In the genomic region with DNA sequence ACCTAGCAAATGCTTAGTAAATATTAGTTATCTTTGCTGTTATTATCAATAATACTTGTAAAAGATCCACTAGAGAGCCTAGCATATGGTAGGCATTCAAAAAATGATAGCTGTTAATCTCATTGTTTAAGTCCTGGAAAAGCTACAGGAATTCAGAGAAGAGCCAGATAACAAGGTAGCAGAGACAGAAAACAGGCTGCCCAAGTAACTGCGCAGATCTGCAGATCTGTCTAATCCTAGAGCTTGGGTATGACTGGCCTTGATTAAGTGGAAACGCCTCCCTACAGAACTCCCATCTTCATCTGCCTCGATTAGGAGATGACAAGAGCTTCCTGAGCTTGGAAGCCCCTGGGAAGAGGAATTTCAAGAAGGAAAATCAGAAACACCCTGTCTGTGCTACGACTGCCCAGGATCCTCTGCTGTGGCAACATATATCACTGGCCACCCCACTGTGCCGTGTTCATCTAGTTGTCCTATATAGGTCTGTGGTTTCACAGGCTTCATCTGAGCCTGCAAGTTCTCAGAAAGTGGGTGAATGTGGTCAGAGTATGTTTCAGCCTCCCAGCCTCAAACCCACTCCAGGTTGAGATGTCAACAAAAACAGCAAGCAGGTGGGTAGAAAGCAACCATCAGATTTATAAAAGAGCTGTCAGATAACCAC, we compare ENCODE assay signal across 13 cellular contexts.
A peak's percentile ranks its signal among the peaks of the same experiment; 100 is the strongest.
DNase-seq lines count a peak whose midpoint lies in the region; ATAC-seq and TF ChIP-seq lines count a peak whose summit lies in the region.
"Had no signal": no experiment of that assay in that cellular context is flagged by ENCODE, and none has a peak within 500 bp of the region (broad histone marks: within the 10 kb centered on the region; RNA-seq: fewer than 3 reads in every experiment).

No MANE protein-coding gene starts in this region.

- no peaks in the 10 kb centered on the region for H3K4me1 ChIP-seq in CD4-positive, CD25-positive, alpha-beta regulatory T cell (ENCODE audit: control insufficient read depth, insufficient read depth, low read length, poor library complexity, severe bottlenecking)
- H3K4me1 ChIP-seq: testis had no signal

- H3K27ac Mint-ChIP-seq in CD4-positive, CD25-positive, alpha-beta regulatory T cell: peak overlapping the region in 1 of 3 donors; percentile 39
- H3K27ac Mint-ChIP-seq: activated B cell treated with CpG ODN at 0.5 μM for 24 hours had no signal

- peak in 1 of 2 donors; percentile 66 for ATAC-seq in CD4-positive, CD25-positive, alpha-beta regulatory T cell (ENCODE audit: low read depth in 2 of 2)
- ATAC-seq in GM18520 (IDR thresholded peaks at IDR 0.05; ENCODE audit: unreplicated experiment) (peak; percentile 95), HG02870 (IDR thresholded peaks at IDR 0.05; ENCODE audit: unreplicated experiment) (peak; percentile 97)

- no peaks in the 10 kb centered on the region for H3K36me3 ChIP-seq in CD4-positive, CD25-positive, alpha-beta regulatory T cell (ENCODE audit: control insufficient read depth, insufficient read depth, low read length)

- H3K27me3 ChIP-seq in CD4-positive, CD25-positive, alpha-beta regulatory T cell (ENCODE audit: control insufficient read depth, insufficient read depth, low read length): peaks cover 6% of the 10 kb centered on the region
- H3K27me3 ChIP-seq: testis had no signal

- H3K4me1 Mint-ChIP-seq in CD4-positive, CD25-positive, alpha-beta regulatory T cell: no peaks in the 10 kb centered on the region
- H3K4me1 Mint-ChIP-seq: activated B cell treated with CpG ODN at 0.5 μM for 24 hours had no signal

- no peak overlapping the region for H3K4me3 ChIP-seq in CD4-positive, CD25-positive, alpha-beta regulatory T cell (ENCODE audit: low read depth, low read length)
- H3K4me3 ChIP-seq: testis had no signal

- peaks cover 20% of the 10 kb centered on the region for H3K27me3 Mint-ChIP-seq in CD4-positive, CD25-positive, alpha-beta regulatory T cell

- no peak overlapping the region for H3K4me3 Mint-ChIP-seq in CD4-positive, CD25-positive, alpha-beta regulatory T cell
- H3K4me3 Mint-ChIP-seq: activated B cell treated with CpG ODN at 0.5 μM for 24 hours had no signal

- H3K27ac ChIP-seq in CD4-positive, CD25-positive, alpha-beta regulatory T cell (ENCODE audit: insufficient read depth, low read length, poor library complexity, severe bottlenecking): no peak overlapping the region
- H3K27ac ChIP-seq: testis had no signal

- H3K9me3 ChIP-seq in CD4-positive, CD25-positive, alpha-beta regulatory T cell (ENCODE audit: control insufficient read depth in 2 of 2, low read length in 2 of 2): no peaks in the 10 kb centered on the region
- H3K9me3 ChIP-seq: testis had no signal

- POLR2A ChIA-PET in HEK293T (lab: Yijun Ruan, JAX): no interaction called here

- H3K36me3 Mint-ChIP-seq in CD4-positive, CD25-positive, alpha-beta regulatory T cell: no peaks in the 10 kb centered on the region

- peaks cover 0 to 5% (median 0%) of the 10 kb centered on the region in 7 donors for H3K9me3 Mint-ChIP-seq in CD4-positive, CD25-positive, alpha-beta regulatory T cell
- H3K9me3 Mint-ChIP-seq: activated B cell treated with CpG ODN at 0.5 μM for 24 hours had no signal

- CTCF ChIA-PET in HEK293T (lab: Yijun Ruan, JAX): interaction anchor here (1.5 kb wide), 1 partner anchor 26 kb away, joined by 4 read pairs; no protein-coding TSS in a partner anchor

- DNase-seq in CD4-positive, CD25-positive, alpha-beta regulatory T cell: peak in 2 of 3 donors; percentile 5 to 81
- peak; percentile 7 for DNase-seq in activated CD4-positive, alpha-beta T cell treated with anti-CD3 and anti-CD28 coated beads, Interleukin-2, amount 50 U/mL, for 1 hour
- DNase-seq in HEK293T (ENCODE audit: extremely low spot score) (no peak), COLO668 (lab: John Stamatoyannopoulos, UW; ENCODE audit: unreplicated experiment) (no peak), cerebellar nuclear complex (lab: John Stamatoyannopoulos, UW) (no peak), NCI-H146 treated with DMSO at 0.1 percent for 48 hours (lab: John Stamatoyannopoulos, UW; ENCODE audit: unreplicated experiment) (no peak)
- DNase-seq: activated B cell treated with CpG ODN at 0.5 μM for 24 hours; DMS 273 treated with DMSO at 0.1 percent for 48 hours; effector CD8-positive, alpha-beta T cell; NCI-H226; testis had no signal

TF ChIP-seq in HEK293T, 16 proteins besides CTCF, POLR2A, EP300 and RAD21:
- TF ChIP-seq TARDBP (IDR thresholded peaks at IDR 0.05) (no peak), ZNF384 (IDR thresholded peaks at IDR 0.05) (no peak), FOXK2 (IDR thresholded peaks at IDR 0.05) (no peak), BHLHE40 (IDR thresholded peaks at IDR 0.05; ENCODE audit: borderline replicate concordance) (no peak), FOXA1 (IDR thresholded peaks at IDR 0.05) (no peak), LEF1 (IDR thresholded peaks at IDR 0.05; ENCODE audit: borderline replicate concordance) (no peak), ARNT (IDR thresholded peaks at IDR 0.05) (no peak), FOXM1 (IDR thresholded peaks at IDR 0.05; ENCODE audit: borderline replicate concordance) (no peak), PKNOX1 (IDR thresholded peaks at IDR 0.05) (no peak), SUZ12 (IDR thresholded peaks at IDR 0.05) (no peak), ELF4 (IDR thresholded peaks at IDR 0.05) (no peak), L3MBTL2 (conservative IDR thresholded peaks at IDR 0.05) (no peak), SP1 (IDR thresholded peaks at IDR 0.05) (no peak), CTBP1 (IDR thresholded peaks at IDR 0.05; ENCODE audit: borderline replicate concordance) (no peak)

Comparison
In these comparisons a context has a peak if more than half of its experiments do, and no peak if none do; other contexts are left out.
1. DNase-seq: peak in CD4-positive, CD25-positive, alpha-beta regulatory T cell (2 of 3) and activated CD4-positive, alpha-beta T cell treated with anti-CD3 and anti-CD28 coated beads, Interleukin-2, amount 50 U/mL, for 1 hour (single experiment); none in HEK293T (single experiment), COLO668 (single experiment), cerebellar nuclear complex (0 of 2) and NCI-H146 treated with DMSO at 0.1 percent for 48 hours (single experiment).